ENCODE assay signal across 8 cellular contexts in genomic region chr19:44304659-44305193, GRCh38. TPM values are rescaled to one million over a fixed set of nuclear protein-coding genes. Genes with fewer than 3 reads are reported as not detected.
A peak's percentile ranks its signal among the peaks of the same experiment; 100 is the strongest.
DNase-seq lines count a peak whose midpoint lies in the region; ATAC-seq and TF ChIP-seq lines count a peak whose summit lies in the region.

ZNF235 (minus strand) TSS chr19:44305025; CDS start chr19:44303404, 1,621 bp downstream.

- ATAC-seq in HG02588 (IDR thresholded peaks at IDR 0.05; ENCODE audit: unreplicated experiment) (peak; percentile 89), heart left ventricle (peak; percentile 99 to 100 (median 100))

- peak within 1 kb of the TSS; percentile 84 for H3K9ac ChIP-seq in trophoblast cell (ENCODE audit: low read length)

- H3K4me1 ChIP-seq in adrenal gland (replicated peaks in 1 of 2) = peaks cover 5 to 7% of the 10 kb centered on the region in 2 donors
- peaks cover 0 to 18% (median 9%) of the 10 kb centered on the region in 12 donors for H3K4me1 ChIP-seq in heart left ventricle
- no peaks in the 10 kb centered on the region for H3K4me1 ChIP-seq in trophoblast cell (ENCODE audit: control insufficient read depth in 1 of 2, insufficient read depth in 2 of 2, low read length in 2 of 2)
- H3K4me1 ChIP-seq in transverse colon = peaks cover 0 to 16% (median 10%) of the 10 kb centered on the region in 4 donors

- H3K4me3 ChIP-seq in GM08714 (ENCODE audit: low read length) (peak within 1 kb of the TSS; percentile 76), adrenal gland (peak within 1 kb of the TSS; percentile 16 to 66 (median 50)), heart left ventricle (peak within 1 kb of the TSS; percentile 34 to 91 (median 72)), trophoblast cell (ENCODE audit: low read depth, low read length) (peak within 1 kb of the TSS; percentile 94), transverse colon (peak within 1 kb of the TSS; percentile 67 to 90 (median 73))

- TF ChIP-seq POLR2A in adrenal gland (IDR thresholded peaks at IDR 0.05) = peak in 1 of 2 donors; percentile 66
- TF ChIP-seq POLR2A in heart left ventricle (IDR thresholded peaks at IDR 0.05) = peak in 1 of 2 donors; percentile 64
- peak; percentile 54 for TF ChIP-seq POLR2A in transverse colon (IDR thresholded peaks at IDR 0.05)

- no peak within 1 kb of the TSS for H2AK5ac ChIP-seq in trophoblast cell (ENCODE audit: low read length)

- H2AFZ ChIP-seq in trophoblast cell (ENCODE audit: insufficient read depth, low read length, poor library complexity) = peak within 1 kb of the TSS; percentile 95

- H3K4me2 ChIP-seq in trophoblast cell (ENCODE audit: low read length) = peak within 1 kb of the TSS; percentile 84

- H4K12ac ChIP-seq in trophoblast cell (ENCODE audit: low read depth, low read length) = peak within 1 kb of the TSS; percentile 68

- TF ChIP-seq CTCF in adrenal gland (IDR thresholded peaks at IDR 0.05) = no peak
- TF ChIP-seq CTCF in heart left ventricle (IDR thresholded peaks at IDR 0.05) = no peak
- no peak for TF ChIP-seq CTCF in transverse colon (IDR thresholded peaks at IDR 0.05)

- H3K9me3 ChIP-seq in adrenal gland (replicated peaks in 1 of 3) (peaks cover 0 to 6% (median 0%) of the 10 kb centered on the region in 3 donors), heart left ventricle (peaks cover 0 to 28% (median 1%) of the 10 kb centered on the region in 12 donors), trophoblast cell (ENCODE audit: insufficient read depth, low read depth, low read length) (peaks cover 4% of the 10 kb centered on the region), transverse colon (peaks cover 0 to 5% of the 10 kb centered on the region in 2 donors)

- peak within 1 kb of the TSS; percentile 28 for H2BK120ac ChIP-seq in trophoblast cell (ENCODE audit: insufficient read depth, low read length, poor library complexity)

- intact Hi-C loops in adrenal gland (cut with DNase I) = no loop called here
- intact Hi-C loops in heart left ventricle (cut with DNase I) = loop anchor here in 7 of 10 donors (1.0 to 10.0 kb wide), 7 partner anchors 43 to 191 kb away; partner anchors contain the start of genes ZNF112 (in 4 of the 7), ZNF227 (in 3 of the 7) and ZNF225 (in 1 of the 7)
- intact Hi-C loops in transverse colon (cut with DNase I; ENCODE audit: low total_unique reads) = no loop called here

- peaks cover 4% of the 10 kb centered on the region for H3K79me1 ChIP-seq in trophoblast cell (ENCODE audit: low read length)

- no peak within 1 kb of the TSS for H2BK12ac ChIP-seq in trophoblast cell (ENCODE audit: low read length)

- peak within 1 kb of the TSS; percentile 83 for H4K91ac ChIP-seq in trophoblast cell (ENCODE audit: low read depth, low read length)

- peak within 1 kb of the TSS; percentile 68 to 88 (median 76) for H3K27ac ChIP-seq in adrenal gland
- H3K27ac ChIP-seq in heart left ventricle = peak within 1 kb of the TSS in 11 of 12 donors; percentile 48 to 87 (median 74)
- H3K27ac ChIP-seq in trophoblast cell (ENCODE audit: low read depth, low read length) = peak within 1 kb of the TSS; percentile 69
- H3K27ac ChIP-seq in transverse colon = peak within 1 kb of the TSS; percentile 83 to 90 (median 86)

- H4K8ac ChIP-seq in trophoblast cell (ENCODE audit: low read depth, low read length) = peak within 1 kb of the TSS; percentile 90

- H3K4ac ChIP-seq in trophoblast cell (ENCODE audit: low read depth, low read length) = peak within 1 kb of the TSS; percentile 16

- in situ Hi-C loops in transverse colon (cut with MboI; ENCODE audit: low pct_ligation_motif_present in 1 of 4, low pct_unique_long_range_greater_than_20kb in 1 of 4, low sequenced_read_pairs in 3 of 4) = no loop called here

- WGBS in adrenal gland, 4 donors = 0 to 1% (median 0%) methylated on average over 13 to 31 of the region's 31 CpGs
- WGBS in heart left ventricle, 4 donors = 0 to 1% (median 0%) methylated on average over 19 to 31 of the region's 31 CpGs
- WGBS in trophoblast cell (ENCODE audit: extremely low coverage, insufficient coverage, insufficient read length) = no CpG with 5 or more reads among the region's 31 CpGs
- WGBS in transverse colon (ENCODE audit: low coverage in 1 of 2), 2 donors = 1% methylated on average over 31 of the region's 31 CpGs; no CpG with 5 or more reads in 1 of the 2 donors

- H3K18ac ChIP-seq in trophoblast cell (ENCODE audit: low read length) = peak within 1 kb of the TSS; percentile 89

- no peak for TF ChIP-seq EP300 in transverse colon (IDR thresholded peaks at IDR 0.05; ENCODE audit: low read depth)

- no peaks in the 10 kb centered on the region for H3K27me3 ChIP-seq in adrenal gland
- H3K27me3 ChIP-seq in heart left ventricle = no peaks in the 10 kb centered on the region
- H3K27me3 ChIP-seq in trophoblast cell (ENCODE audit: insufficient read depth, low read length) = no peaks in the 10 kb centered on the region
- H3K27me3 ChIP-seq in transverse colon = no peaks in the 10 kb centered on the region

- H3K79me2 ChIP-seq in trophoblast cell (ENCODE audit: control insufficient read depth, insufficient read depth, low read length, poor library complexity) = peaks cover 3% of the 10 kb centered on the region

- DNase-seq in NCI-H1105 (lab: John Stamatoyannopoulos, UW) (peak; percentile 89), SW 1271 (lab: John Stamatoyannopoulos, UW) (peak; percentile 86 to 89), adrenal gland (peak; percentile 92 to 98 (median 97)), heart left ventricle (peak; percentile 89 to 96 (median 92)), trophoblast cell (peak; percentile 97 to 99), transverse colon (peak; percentile 90)

- H3K23ac ChIP-seq in trophoblast cell (ENCODE audit: low read length) = no peak within 1 kb of the TSS

- H2BK5ac ChIP-seq in trophoblast cell (ENCODE audit: low read depth, low read length, poor library complexity) = peak within 1 kb of the TSS; percentile 65

- H3K36me3 ChIP-seq in adrenal gland (replicated peaks in 1 of 2) = peaks cover 0 to 9% of the 10 kb centered on the region in 2 donors
- peaks cover 0 to 31% (median 27%) of the 10 kb centered on the region in 9 donors for H3K36me3 ChIP-seq in heart left ventricle
- H3K36me3 ChIP-seq in trophoblast cell (ENCODE audit: control insufficient read depth in 1 of 2, insufficient read depth in 2 of 2, low read length in 2 of 2) = peaks cover 5 to 7% of the 10 kb centered on the region in 2 experiments
- H3K36me3 ChIP-seq in transverse colon = peaks cover 0 to 27% (median 8%) of the 10 kb centered on the region in 4 donors

- H3K14ac ChIP-seq in trophoblast cell (ENCODE audit: low read length) = peak within 1 kb of the TSS; percentile 76

RNA-seq across cellular contexts. Expression of gene ZNF235, which starts in this region (rescaled TPM):
- 1 to 10 TPM; 1.0 to 8.2 (median 3.7) TPM for total RNA-seq in adrenal gland
- 1 to 10 TPM; 2.0 to 7.2 (median 2.2) TPM for polyA plus RNA-seq in adrenal gland
- 1 to 10 TPM; 1.9 to 6.3 (median 4.1) TPM for total RNA-seq in heart left ventricle
- 1 to 10 TPM; 1.7 to 3.3 TPM for polyA plus RNA-seq in heart left ventricle
- 3.0 and 3.7 TPM in 2 replicates for polyA plus RNA-seq in trophoblast cell (2013)
- 10 to 100 TPM in 1 of 4 donors, 1 to 10 TPM in 3; 7.1 to 10.6 (median 8.4) TPM for total RNA-seq in transverse colon

Comparison
In these comparisons a context has a peak if more than half of its experiments do, and no peak if none do; other contexts are left out.
1. Peak in every context shown above with its lines: DNase-seq, ATAC-seq, H3K4me3 ChIP-seq and H3K27ac ChIP-seq.
2. intact Hi-C loops: an anchor here in heart left ventricle (1.0 to 10.0 kb wide); none called in adrenal gland and transverse colon.